In genomic region chr13:29816715-29817114, GRCh38 we compare ENCODE assay signal across 23 cellular contexts.
"Had no signal": no experiment of that assay in that cellular context is flagged by ENCODE, and none has a peak within 500 bp of the region (broad histone marks: within the 10 kb centered on the region; RNA-seq: fewer than 3 reads in every experiment).

No MANE protein-coding gene starts in this region.

- H3K9me3 ChIP-seq: breast epithelium, ovary, right lobe of liver, uterus had no signal

- H3K27me3 Mint-ChIP-seq: activated CD4-positive, alpha-beta T cell treated with anti-CD3 and anti-CD28 coated beads for 36 hours; activated CD8-positive, alpha-beta memory T cell treated with anti-CD3 and anti-CD28 coated beads, Interleukin-2, amount 10 ng/mL, durations not matched to agents 7 days and 5 days; progenitor cell of endocrine pancreas; stimulated activated naive CD8-positive, alpha-beta T cell treated with anti-CD3 and anti-CD28 coated beads, Interleukin-15, amount 100 ng/mL, for 72 hours; type B pancreatic cell had no signal

- H3K36me3 Mint-ChIP-seq: activated naive CD4-positive, alpha-beta T cell treated with anti-CD3 and anti-CD28 coated beads, Interleukin-2, amount 50 U/mL, for 72 hours; WTC11 had no signal

- H3K36me3 ChIP-seq: breast epithelium, heart right ventricle, ovary, right lobe of liver, uterus had no signal

- H3K9me3 Mint-ChIP-seq: activated naive CD4-positive, alpha-beta T cell treated with anti-CD3 and anti-CD28 coated beads, Interleukin-2, amount 50 U/mL, for 72 hours; nephron; stimulated activated naive CD8-positive, alpha-beta T cell treated with anti-CD3 and anti-CD28 coated beads, Interleukin-15, amount 100 ng/mL, for 72 hours; type B pancreatic cell; WTC11 had no signal

- H3K27ac Mint-ChIP-seq: activated CD8-positive, alpha-beta memory T cell treated with anti-CD3 and anti-CD28 coated beads, Interleukin-2, amount 10 ng/mL, durations not matched to agents 7 days and 5 days; activated CD8-positive, alpha-beta T cell treated with anti-CD3 and anti-CD28 coated beads, Interleukin-2, amount 10 ng/mL, durations not matched to agents 7 days and 5 days; nephron; type B pancreatic cell; WTC11 had no signal

- H3K27ac ChIP-seq: breast epithelium, heart right ventricle, ovary, right lobe of liver, uterus had no signal

- H3K27me3 ChIP-seq: breast epithelium, heart right ventricle, ovary, right lobe of liver, uterus had no signal

- H3K4me3 ChIP-seq: breast epithelium, heart right ventricle, ovary, right lobe of liver, uterus had no signal

- H3K4me3 Mint-ChIP-seq: activated CD8-positive, alpha-beta memory T cell treated with anti-CD3 and anti-CD28 coated beads, Interleukin-2, amount 10 ng/mL, durations not matched to agents 7 days and 5 days; activated CD8-positive, alpha-beta T cell treated with anti-CD3 and anti-CD28 coated beads, Interleukin-2, amount 10 ng/mL, durations not matched to agents 7 days and 5 days; nephron; type B pancreatic cell; WTC11 had no signal

- H3K4me1 ChIP-seq: breast epithelium, uterus had no signal

- DNase-seq: activated CD4-positive, alpha-beta T cell treated with anti-CD3 and anti-CD28 coated beads for 36 hours; activated CD8-positive, alpha-beta memory T cell treated with anti-CD3 and anti-CD28 coated beads, Interleukin-2, amount 10 ng/mL, durations not matched to agents 7 days and 5 days; activated CD8-positive, alpha-beta T cell treated with anti-CD3 and anti-CD28 coated beads, Interleukin-2, amount 10 ng/mL, durations not matched to agents 7 days and 5 days; activated naive CD4-positive, alpha-beta T cell; activated T-cell treated with anti-CD3 and anti-CD28 coated beads, Interleukin-2, amount 50 U/mL, for 48 hours; central memory CD4-positive, alpha-beta T cell; foreskin fibroblast; heart right ventricle; left ventricle myocardium superior; ovary; right lobe of liver; stimulated activated CD4-positive, alpha-beta T cell treated with anti-CD3 and anti-CD28 coated beads, Interleukin-4, amount 100 ng/mL, for 1 hour; stimulated activated naive CD8-positive, alpha-beta T cell treated with anti-CD3 and anti-CD28 coated beads, Interleukin-15, amount 100 ng/mL, for 72 hours; substantia nigra; T-helper 2 cell; uterus had no signal

- ATAC-seq: activated CD4-positive, alpha-beta T cell treated with anti-CD3 and anti-CD28 coated beads for 36 hours; activated CD8-positive, alpha-beta memory T cell treated with anti-CD3 and anti-CD28 coated beads, Interleukin-2, amount 10 ng/mL, durations not matched to agents 7 days and 5 days; activated CD8-positive, alpha-beta T cell treated with anti-CD3 and anti-CD28 coated beads, Interleukin-2, amount 10 ng/mL, durations not matched to agents 7 days and 5 days; activated naive CD4-positive, alpha-beta T cell treated with anti-CD3 and anti-CD28 coated beads, Interleukin-2, amount 50 U/mL, for 72 hours; esophagus mucosa; heart right ventricle; left ventricle myocardium superior; right lobe of liver; stimulated activated naive CD8-positive, alpha-beta T cell treated with anti-CD3 and anti-CD28 coated beads, Interleukin-15, amount 100 ng/mL, for 72 hours; WTC11 had no signal
